Comparison of ENCODE assay signal across 1 cellular context in genomic region chr6:30742316-30743098, GRCh38.
TF ChIP-seq lines count a peak whose summit lies in the region.

FLOT1 (minus strand) TSS chr6:30742687; CDS start chr6:30742189, 498 bp downstream.

TF ChIP-seq in K562, 482 proteins besides CTCF, POLR2A, EP300 and RAD21 (continued from another document and continues in another):
- TF ChIP-seq E4F1 (CRISPR knock-in tag; IDR thresholded peaks at IDR 0.05; ENCODE audit: borderline replicate concordance): peak; percentile 62; the same call in 1 of the 2 replicates
- TF ChIP-seq ZNF24 (IDR thresholded peaks at IDR 0.05): no peak
- no peak; the same call in 1 of the 2 replicates for TF ChIP-seq HLTF (IDR thresholded peaks at IDR 0.05)
- TF ChIP-seq MECOM (CRISPR knock-in tag; IDR thresholded peaks at IDR 0.05): no peak
- TF ChIP-seq SMAD2 (IDR thresholded peaks at IDR 0.05; ENCODE audit: low read depth, low read length): no peak
- no peak; the same call in 1 of the 2 replicates for TF ChIP-seq GATAD2B (IDR thresholded peaks at IDR 0.05; ENCODE audit: borderline replicate concordance)
- no peak for TF ChIP-seq NFYB (IDR thresholded peaks at IDR 0.05; ENCODE audit: extremely low read depth, insufficient read length)
- TF ChIP-seq NR4A1 (CRISPR knock-in tag; IDR thresholded peaks at IDR 0.05): no peak
- TF ChIP-seq NR4A1 (tag; IDR thresholded peaks at IDR 0.05): 0 out of 2 replicates have a peak, but pooled peaks have one; percentile 10
- peak; percentile 81 for TF ChIP-seq GTF2E2 (tag; IDR thresholded peaks at IDR 0.05)
- peak; percentile 18; the same call in 1 of the 2 replicates for TF ChIP-seq ZNF212 (CRISPR knock-in tag; IDR thresholded peaks at IDR 0.05)
- TF ChIP-seq GABPA (tag; conservative IDR thresholded peaks at IDR 0.05; ENCODE audit: low read depth): peak; percentile 77
- TF ChIP-seq TEAD1 (CRISPR knock-in tag; IDR thresholded peaks at IDR 0.05): peak; percentile 39 to 48; a peak in 2 of 4 replicates
- TF ChIP-seq HMGN3 (IDR thresholded peaks at IDR 0.05; ENCODE audit: borderline replicate concordance, extremely low read depth, insufficient read length, low read depth, low read length): peak; percentile 99
- no peak for TF ChIP-seq ZNF436 (CRISPR knock-in tag; IDR thresholded peaks at IDR 0.05)
- TF ChIP-seq ZNF445 (CRISPR knock-in tag; IDR thresholded peaks at IDR 0.05; ENCODE audit: low read depth): no peak
- no peak for TF ChIP-seq GTF2B (IDR thresholded peaks at IDR 0.05; ENCODE audit: extremely low read depth, insufficient read length)
- no peak for TF ChIP-seq TFE3 (CRISPR knock-in tag; IDR thresholded peaks at IDR 0.05)
- TF ChIP-seq HMGXB4 (CRISPR knock-in tag; IDR thresholded peaks at IDR 0.05): peak; percentile 19; the same call in 1 of the 2 replicates
- no peak for TF ChIP-seq ZNF785 (CRISPR knock-in tag; IDR thresholded peaks at IDR 0.05)
- TF ChIP-seq PCBP2 (IDR thresholded peaks at IDR 0.05; ENCODE audit: low read depth, low read length, poor library complexity, severe bottlenecking): no peak
- TF ChIP-seq SNRNP70 (optimal IDR thresholded peaks at IDR 0.05; ENCODE audit: low read depth, low read length): peak; percentile 21
- TF ChIP-seq TAL1 (IDR thresholded peaks at IDR 0.05): no peak
- 0 out of 4 replicates have a peak, but pooled peaks of 1 of the 2 experiments have one; percentile 54 for TF ChIP-seq ETV6 (IDR thresholded peaks at IDR 0.05; ENCODE audit: borderline replicate concordance in 1 of 2, low read depth in 2 of 2, low read length in 1 of 2)
- TF ChIP-seq ETV6 (CRISPR knock-in tag; IDR thresholded peaks at IDR 0.05; ENCODE audit: borderline replicate concordance): no peak
- no peak for TF ChIP-seq ZNF717 (CRISPR knock-in tag; IDR thresholded peaks at IDR 0.05)
- no peak for TF ChIP-seq ZNF274 (IDR thresholded peaks at IDR 0.05; ENCODE audit: borderline replicate concordance, low read depth, low read length)
- no peak for TF ChIP-seq SIN3B (IDR thresholded peaks at IDR 0.05; ENCODE audit: low read depth)
- TF ChIP-seq CLOCK (CRISPR knock-in tag; IDR thresholded peaks at IDR 0.05; ENCODE audit: borderline replicate concordance): no peak
- no peak for TF ChIP-seq ADNP (tag; IDR thresholded peaks at IDR 0.05)
- no peak for TF ChIP-seq KDM1A (IDR thresholded peaks at IDR 0.05)
- TF ChIP-seq NR0B1 (IDR thresholded peaks at IDR 0.05; ENCODE audit: partially characterized antibody): no peak
- TF ChIP-seq ZNF395 (CRISPR knock-in tag; IDR thresholded peaks at IDR 0.05): peak; percentile 86; the same call in 1 of the 2 replicates
- no peak for TF ChIP-seq ZZZ3 (IDR thresholded peaks at IDR 0.05)
- TF ChIP-seq FOXK2 (conservative IDR thresholded peaks at IDR 0.05 in 1 of 2, IDR thresholded peaks at IDR 0.05 in 1 of 2; ENCODE audit: low read depth in 2 of 2): no peak
- no peak for TF ChIP-seq EWSR1 (IDR thresholded peaks at IDR 0.05; ENCODE audit: borderline replicate concordance, low read depth, partially characterized antibody)
- TF ChIP-seq ZNF699 (CRISPR knock-in tag; IDR thresholded peaks at IDR 0.05; ENCODE audit: insufficient replicate concordance): no peak
- TF ChIP-seq KDM4B (IDR thresholded peaks at IDR 0.05; ENCODE audit: borderline replicate concordance in 2 of 2, low read depth in 1 of 2): no peak; a peak in 1 of 4 replicates
- peak; percentile 91 for TF ChIP-seq ZBTB7A (IDR thresholded peaks at IDR 0.05; ENCODE audit: borderline replicate concordance, control insufficient read depth, low read depth, low read length)
- TF ChIP-seq ZNF408 (CRISPR knock-in tag; IDR thresholded peaks at IDR 0.05; ENCODE audit: low read depth): no peak
- TF ChIP-seq NR2C2 (CRISPR knock-in tag; IDR thresholded peaks at IDR 0.05): no peak; the same call in 1 of the 2 replicates
- TF ChIP-seq NR2C2 (tag; IDR thresholded peaks at IDR 0.05): peak; percentile 89
- peak; percentile 40 for TF ChIP-seq PRDM10 (IDR thresholded peaks at IDR 0.05; ENCODE audit: partially characterized antibody)
- TF ChIP-seq PREB (CRISPR knock-in tag; IDR thresholded peaks at IDR 0.05): no peak
